Comparison of ENCODE assay signal across 1 cellular context in the genomic region with DNA sequence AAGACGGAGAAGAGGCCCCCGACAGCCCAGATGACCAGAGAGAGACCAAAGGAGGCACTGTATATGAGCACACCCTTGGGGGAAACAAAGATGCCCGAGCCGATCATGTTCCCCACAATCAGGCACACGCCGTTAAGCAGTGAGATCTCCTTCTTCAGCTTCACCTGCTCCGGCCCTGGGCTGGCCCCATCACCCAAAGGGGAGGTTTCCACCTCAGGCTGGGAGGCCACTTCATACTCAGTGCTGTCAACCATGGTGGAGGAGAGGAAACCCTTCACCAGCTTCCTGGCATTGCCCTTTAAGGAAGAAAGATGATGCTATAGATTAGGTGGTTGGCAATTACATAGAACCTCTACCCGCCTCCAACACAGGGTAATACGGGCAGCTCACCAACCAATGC.
TF ChIP-seq lines count a peak whose summit lies in the region.

No MANE protein-coding gene starts in this region.

TF ChIP-seq in HepG2, 621 proteins besides CTCF, POLR2A, EP300 and RAD21:
- TF ChIP-seq ZC3H13 (CRISPR knock-in tag; IDR thresholded peaks at IDR 0.05) (no peak), ZNF432 (CRISPR knock-in tag; IDR thresholded peaks at IDR 0.05; ENCODE audit: borderline replicate concordance) (no peak), CBX2 (IDR thresholded peaks at IDR 0.05; ENCODE audit: low read depth, low read length) (no peak), CBX2 (CRISPR knock-in tag; IDR thresholded peaks at IDR 0.05; ENCODE audit: low read depth) (no peak), ZNF138 (CRISPR knock-in tag; IDR thresholded peaks at IDR 0.05; ENCODE audit: low read depth) (no peak), MIXL1 (CRISPR knock-in tag; IDR thresholded peaks at IDR 0.05) (no peak), ZNF83 (CRISPR knock-in tag; IDR thresholded peaks at IDR 0.05; ENCODE audit: borderline replicate concordance) (no peak), ZNF33A (CRISPR knock-in tag; IDR thresholded peaks at IDR 0.05; ENCODE audit: borderline replicate concordance) (no peak)
- TF ChIP-seq, protein P1, sequence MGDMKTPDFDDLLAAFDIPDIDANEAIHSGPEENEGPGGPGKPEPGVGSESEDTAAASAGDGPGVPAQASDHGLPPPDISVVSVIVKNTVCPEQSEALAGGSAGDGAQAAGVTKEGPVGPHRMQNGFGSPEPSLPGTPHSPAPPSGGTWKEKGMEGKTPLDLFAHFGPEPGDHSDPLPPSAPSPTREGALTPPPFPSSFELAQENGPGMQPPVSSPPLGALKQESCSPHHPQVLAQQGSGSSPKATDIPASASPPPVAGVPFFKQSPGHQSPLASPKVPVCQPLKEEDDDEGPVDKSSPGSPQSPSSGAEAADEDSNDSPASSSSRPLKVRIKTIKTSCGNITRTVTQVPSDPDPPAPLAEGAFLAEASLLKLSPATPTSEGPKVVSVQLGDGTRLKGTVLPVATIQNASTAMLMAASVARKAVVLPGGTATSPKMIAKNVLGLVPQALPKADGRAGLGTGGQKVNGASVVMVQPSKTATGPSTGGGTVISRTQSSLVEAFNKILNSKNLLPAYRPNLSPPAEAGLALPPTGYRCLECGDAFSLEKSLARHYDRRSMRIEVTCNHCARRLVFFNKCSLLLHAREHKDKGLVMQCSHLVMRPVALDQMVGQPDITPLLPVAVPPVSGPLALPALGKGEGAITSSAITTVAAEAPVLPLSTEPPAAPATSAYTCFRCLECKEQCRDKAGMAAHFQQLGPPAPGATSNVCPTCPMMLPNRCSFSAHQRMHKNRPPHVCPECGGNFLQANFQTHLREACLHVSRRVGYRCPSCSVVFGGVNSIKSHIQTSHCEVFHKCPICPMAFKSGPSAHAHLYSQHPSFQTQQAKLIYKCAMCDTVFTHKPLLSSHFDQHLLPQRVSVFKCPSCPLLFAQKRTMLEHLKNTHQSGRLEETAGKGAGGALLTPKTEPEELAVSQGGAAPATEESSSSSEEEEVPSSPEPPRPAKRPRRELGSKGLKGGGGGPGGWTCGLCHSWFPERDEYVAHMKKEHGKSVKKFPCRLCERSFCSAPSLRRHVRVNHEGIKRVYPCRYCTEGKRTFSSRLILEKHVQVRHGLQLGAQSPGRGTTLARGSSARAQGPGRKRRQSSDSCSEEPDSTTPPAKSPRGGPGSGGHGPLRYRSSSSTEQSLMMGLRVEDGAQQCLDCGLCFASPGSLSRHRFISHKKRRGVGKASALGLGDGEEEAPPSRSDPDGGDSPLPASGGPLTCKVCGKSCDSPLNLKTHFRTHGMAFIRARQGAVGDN (CRISPR knock-in tag; IDR thresholded peaks at IDR 0.05): no peak
- TF ChIP-seq, protein P2, sequence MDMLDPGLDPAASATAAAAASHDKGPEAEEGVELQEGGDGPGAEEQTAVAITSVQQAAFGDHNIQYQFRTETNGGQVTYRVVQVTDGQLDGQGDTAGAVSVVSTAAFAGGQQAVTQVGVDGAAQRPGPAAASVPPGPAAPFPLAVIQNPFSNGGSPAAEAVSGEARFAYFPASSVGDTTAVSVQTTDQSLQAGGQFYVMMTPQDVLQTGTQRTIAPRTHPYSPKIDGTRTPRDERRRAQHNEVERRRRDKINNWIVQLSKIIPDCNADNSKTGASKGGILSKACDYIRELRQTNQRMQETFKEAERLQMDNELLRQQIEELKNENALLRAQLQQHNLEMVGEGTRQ (IDR thresholded peaks at IDR 0.05; ENCODE audit: low read depth, low read length): peak; percentile 6; the same call in 1 of the 2 replicates
- TF ChIP-seq, protein P2 (CRISPR knock-in tag; IDR thresholded peaks at IDR 0.05; ENCODE audit: borderline replicate concordance): no peak
- TF ChIP-seq, protein P3, sequence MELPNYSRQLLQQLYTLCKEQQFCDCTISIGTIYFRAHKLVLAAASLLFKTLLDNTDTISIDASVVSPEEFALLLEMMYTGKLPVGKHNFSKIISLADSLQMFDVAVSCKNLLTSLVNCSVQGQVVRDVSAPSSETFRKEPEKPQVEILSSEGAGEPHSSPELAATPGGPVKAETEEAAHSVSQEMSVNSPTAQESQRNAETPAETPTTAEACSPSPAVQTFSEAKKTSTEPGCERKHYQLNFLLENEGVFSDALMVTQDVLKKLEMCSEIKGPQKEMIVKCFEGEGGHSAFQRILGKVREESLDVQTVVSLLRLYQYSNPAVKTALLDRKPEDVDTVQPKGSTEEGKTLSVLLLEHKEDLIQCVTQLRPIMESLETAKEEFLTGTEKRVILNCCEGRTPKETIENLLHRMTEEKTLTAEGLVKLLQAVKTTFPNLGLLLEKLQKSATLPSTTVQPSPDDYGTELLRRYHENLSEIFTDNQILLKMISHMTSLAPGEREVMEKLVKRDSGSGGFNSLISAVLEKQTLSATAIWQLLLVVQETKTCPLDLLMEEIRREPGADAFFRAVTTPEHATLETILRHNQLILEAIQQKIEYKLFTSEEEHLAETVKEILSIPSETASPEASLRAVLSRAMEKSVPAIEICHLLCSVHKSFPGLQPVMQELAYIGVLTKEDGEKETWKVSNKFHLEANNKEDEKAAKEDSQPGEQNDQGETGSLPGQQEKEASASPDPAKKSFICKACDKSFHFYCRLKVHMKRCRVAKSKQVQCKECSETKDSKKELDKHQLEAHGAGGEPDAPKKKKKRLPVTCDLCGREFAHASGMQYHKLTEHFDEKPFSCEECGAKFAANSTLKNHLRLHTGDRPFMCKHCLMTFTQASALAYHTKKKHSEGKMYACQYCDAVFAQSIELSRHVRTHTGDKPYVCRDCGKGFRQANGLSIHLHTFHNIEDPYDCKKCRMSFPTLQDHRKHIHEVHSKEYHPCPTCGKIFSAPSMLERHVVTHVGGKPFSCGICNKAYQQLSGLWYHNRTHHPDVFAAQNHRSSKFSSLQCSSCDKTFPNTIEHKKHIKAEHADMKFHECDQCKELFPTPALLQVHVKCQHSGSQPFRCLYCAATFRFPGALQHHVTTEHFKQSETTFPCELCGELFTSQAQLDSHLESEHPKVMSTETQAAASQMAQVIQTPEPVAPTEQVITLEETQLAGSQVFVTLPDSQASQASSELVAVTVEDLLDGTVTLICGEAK (IDR thresholded peaks at IDR 0.05): no peak
- TF ChIP-seq, protein P3 (CRISPR knock-in tag; IDR thresholded peaks at IDR 0.05): 0 out of 2 replicates have a peak, but pooled peaks have one; percentile 30
- TF ChIP-seq, protein P4, sequence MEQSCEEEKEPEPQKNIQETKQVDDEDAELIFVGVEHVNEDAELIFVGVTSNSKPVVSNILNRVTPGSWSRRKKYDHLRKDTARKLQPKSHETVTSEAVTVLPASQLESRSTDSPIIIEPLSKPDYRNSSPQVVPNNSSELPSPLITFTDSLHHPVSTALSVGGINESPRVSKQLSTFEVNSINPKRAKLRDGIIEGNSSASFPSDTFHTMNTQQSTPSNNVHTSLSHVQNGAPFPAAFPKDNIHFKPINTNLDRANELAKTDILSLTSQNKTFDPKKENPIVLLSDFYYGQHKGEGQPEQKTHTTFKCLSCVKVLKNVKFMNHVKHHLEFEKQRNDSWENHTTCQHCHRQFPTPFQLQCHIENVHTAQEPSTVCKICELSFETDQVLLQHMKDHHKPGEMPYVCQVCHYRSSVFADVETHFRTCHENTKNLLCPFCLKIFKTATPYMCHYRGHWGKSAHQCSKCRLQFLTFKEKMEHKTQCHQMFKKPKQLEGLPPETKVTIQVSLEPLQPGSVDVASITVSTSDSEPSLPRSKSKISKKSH (CRISPR knock-in tag; IDR thresholded peaks at IDR 0.05; ENCODE audit: borderline replicate concordance): 0 out of 2 replicates have a peak, but pooled peaks have one; percentile 47
- TF ChIP-seq, protein P5, sequence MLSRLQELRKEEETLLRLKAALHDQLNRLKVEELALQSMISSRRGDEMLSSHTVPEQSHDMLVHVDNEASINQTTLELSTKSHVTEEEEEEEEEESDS (CRISPR knock-in tag; IDR thresholded peaks at IDR 0.05; ENCODE audit: borderline replicate concordance): no peak
